ENCODE assay signal across 7 cellular contexts in the genomic region with DNA sequence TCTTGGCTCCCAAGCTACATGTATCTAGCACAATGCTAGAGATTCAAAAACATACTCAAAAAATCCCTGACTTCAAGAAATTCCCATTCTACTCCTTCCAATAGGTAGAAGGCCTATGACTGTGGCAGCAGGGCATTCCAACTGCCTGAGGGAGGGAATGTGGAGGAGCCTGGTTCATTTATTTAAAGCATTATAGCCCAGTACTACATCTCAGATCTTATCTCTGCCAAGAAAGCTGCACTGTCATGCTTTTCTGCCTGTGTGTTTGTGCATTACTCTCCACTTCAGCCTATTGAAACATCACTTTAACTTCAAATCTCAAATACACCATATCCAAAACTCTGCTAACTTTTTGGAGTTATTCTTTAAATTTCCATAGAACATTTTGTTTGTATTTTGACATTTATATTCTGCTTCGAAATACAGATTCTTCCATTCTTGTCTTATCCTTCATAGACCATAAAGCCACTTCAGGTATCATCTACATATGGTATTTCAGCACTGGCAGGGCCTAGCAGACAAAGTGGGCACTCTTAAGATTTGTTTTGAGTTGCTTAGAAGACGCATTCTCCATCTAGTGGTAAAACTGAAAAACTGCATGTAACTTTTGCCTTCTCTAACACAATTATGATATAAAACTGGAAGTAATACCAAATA. TPM values are rescaled to one million over a fixed set of nuclear protein-coding genes. Genes with fewer than 3 reads are reported as not detected.
DNase-seq lines count a peak whose midpoint lies in the region; ATAC-seq, FAIRE-seq and TF ChIP-seq lines count a peak whose summit lies in the region.

No MANE protein-coding gene starts in this region.

- no peaks in the 10 kb centered on the region for H3K9me3 ChIP-seq in astrocyte (ENCODE audit: insufficient read depth, low read depth, low read length)

- no peaks in the 10 kb centered on the region for H4K20me1 ChIP-seq in astrocyte (ENCODE audit: insufficient read depth, low read length)

- DNase-seq in EL: peak; percentile 57
- DNase-seq in NCI-H2171 treated with DMSO at 0.1 percent for 48 hours (lab: John Stamatoyannopoulos, UW): peak; percentile 68
- DNase-seq in astrocyte (ENCODE audit: low read depth): peak; percentile 42
- DNase-seq in iPS-NIHi11 (ENCODE audit: low spot score): peak; percentile 65
- no peak for DNase-seq in stimulated activated naive CD8-positive, alpha-beta T cell treated with anti-CD3 and anti-CD28 coated beads, Interleukin-15, Interleukin-2, amounts not matched to agents 100 U/mL and 50 U/mL, for 24 hours

- H3K9ac ChIP-seq in astrocyte (ENCODE audit: low read length): no peak overlapping the region

- no peaks in the 10 kb centered on the region for H3K36me3 ChIP-seq in astrocyte (ENCODE audit: insufficient read depth, low read length)

- peaks cover 23% of the 10 kb centered on the region for H3K4me1 Mint-ChIP-seq in astrocyte (ENCODE audit: low read depth, unreplicated experiment)

- TF ChIP-seq CTCF in astrocyte (IDR thresholded peaks at IDR 0.05; ENCODE audit: insufficient read depth, low read depth, low read length): peak; percentile 69

- no peak overlapping the region for H3K4me2 ChIP-seq in astrocyte (ENCODE audit: low read length)

- no peaks in the 10 kb centered on the region for H3K27me3 Mint-ChIP-seq in astrocyte (ENCODE audit: low read depth, unreplicated experiment)

- no peak overlapping the region for H2AFZ ChIP-seq in astrocyte (ENCODE audit: low read depth, low read length)

- no peak overlapping the region for H3K27ac ChIP-seq in astrocyte (ENCODE audit: low read depth, low read length)

- no peak for FAIRE-seq in astrocyte (lab: Jason Lieb, UNC)

- H3K36me3 Mint-ChIP-seq in astrocyte (ENCODE audit: low read depth, unreplicated experiment): no peaks in the 10 kb centered on the region

- H3K4me3 Mint-ChIP-seq in astrocyte (ENCODE audit: unreplicated experiment): no peak overlapping the region

- no peaks in the 10 kb centered on the region for H3K27me3 ChIP-seq in astrocyte (ENCODE audit: insufficient read depth, low read length)

- ATAC-seq in GM21423 (IDR thresholded peaks at IDR 0.05; ENCODE audit: unreplicated experiment): peak; percentile 59
- peak; percentile 63 for ATAC-seq in stimulated activated naive CD8-positive, alpha-beta T cell treated with anti-CD3 and anti-CD28 coated beads, Interleukin-15, Interleukin-2, amounts not matched to agents 100 U/mL and 50 U/mL, for 24 hours
- ATAC-seq in HG03521 (IDR thresholded peaks at IDR 0.05; ENCODE audit: unreplicated experiment): no peak

- H3K79me2 ChIP-seq in astrocyte (ENCODE audit: insufficient read depth, low read length): no peaks in the 10 kb centered on the region

- H3K4me3 ChIP-seq in astrocyte (ENCODE audit: insufficient read depth, low read depth, low read length): no peak overlapping the region

- H3K27ac Mint-ChIP-seq in astrocyte (ENCODE audit: unreplicated experiment): peak overlapping the region; percentile 70

- no peaks in the 10 kb centered on the region for H3K9me3 Mint-ChIP-seq in astrocyte (ENCODE audit: unreplicated experiment)

- H3K4me1 ChIP-seq in astrocyte (ENCODE audit: insufficient read depth, low read length): no peaks in the 10 kb centered on the region

RNA-seq across cellular contexts. Expression of gene NEDD4, which starts 59.1 kb away (rescaled TPM):
- total RNA-seq in astrocyte: 45.1 and 55.4 TPM in 2 replicates
